Comparison of ENCODE assay signal across 9 cellular contexts in the genomic region with DNA sequence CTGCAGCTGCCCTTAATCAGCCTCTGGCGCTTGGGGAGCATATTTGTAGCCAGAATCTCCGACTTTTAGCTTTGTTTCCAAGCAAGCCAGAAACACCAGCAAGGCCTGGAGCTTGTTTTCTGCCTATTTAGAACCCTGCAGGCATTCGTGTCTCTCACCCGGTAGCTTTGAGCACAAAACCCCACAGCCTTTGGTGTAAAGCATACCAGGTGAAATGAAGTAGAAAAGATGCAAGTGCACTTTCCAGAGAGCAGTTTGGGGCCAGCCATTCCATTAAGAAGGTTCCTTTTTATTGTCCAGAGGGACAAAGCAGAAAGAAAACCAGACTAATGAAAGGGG. TPM values are rescaled to one million over a fixed set of nuclear protein-coding genes. Genes with fewer than 3 reads are reported as not detected.
A peak's percentile ranks its signal among the peaks of the same experiment; 100 is the strongest.
DNase-seq lines count a peak whose midpoint lies in the region; ATAC-seq, FAIRE-seq and TF ChIP-seq lines count a peak whose summit lies in the region.
"Had no signal": no experiment of that assay in that cellular context is flagged by ENCODE, and none has a peak within 500 bp of the region (broad histone marks: within the 10 kb centered on the region; RNA-seq: fewer than 3 reads in every experiment).

No MANE protein-coding gene starts in this region.

- H3K79me2 ChIP-seq in Karpas-422 (ENCODE audit: low read length) (peaks cover 43% of the 10 kb centered on the region), H1 (ENCODE audit: control insufficient read depth in 1 of 2, insufficient read depth in 2 of 2, low read length in 2 of 2) (peaks cover 0 to 5% of the 10 kb centered on the region in 2 experiments; a peak in 1 of 4 replicates), parathyroid adenoma (peaks cover 8% of the 10 kb centered on the region)

- peaks cover 12% of the 10 kb centered on the region for H3K23me2 ChIP-seq in H1 (ENCODE audit: low read depth, low read length)

- no peaks in the 10 kb centered on the region for H3K9me2 ChIP-seq in Karpas-422 (replicated peaks; ENCODE audit: insufficient read depth, low read length)

- TF ChIP-seq CTCF in H1 (IDR thresholded peaks at IDR 0.05; ENCODE audit: control extremely low read depth in 1 of 3, insufficient read depth in 1 of 3, low read depth in 1 of 3, low read length in 3 of 3) (no peak), parathyroid adenoma (IDR thresholded peaks at IDR 0.05) (no peak)

- H3K27me3 ChIP-seq in Karpas-422 (ENCODE audit: low read length): no peaks in the 10 kb centered on the region
- H3K27me3 ChIP-seq in H1 (replicated peaks in 1 of 4; ENCODE audit: control insufficient read depth in 3 of 4, extremely low read depth in 1 of 4, insufficient read depth in 3 of 4, low read length in 3 of 4): peaks cover 9 to 19% (median 14%) of the 10 kb centered on the region in 4 experiments
- H3K27me3 ChIP-seq in parathyroid adenoma (ENCODE audit: control insufficient read depth, insufficient read depth, low read length): no peaks in the 10 kb centered on the region

- H3K56ac ChIP-seq in H1 (replicated peaks; ENCODE audit: insufficient read length, low read depth, low read length): no peak overlapping the region

- H3K4me2 ChIP-seq in Karpas-422 (ENCODE audit: low read depth, low read length, poor library complexity, severe bottlenecking): peak overlapping the region; percentile 68
- peak overlapping the region; percentile 83 to 93 for H3K4me2 ChIP-seq in H1 (ENCODE audit: insufficient read depth in 1 of 2, low read depth in 2 of 2, low read length in 2 of 2)
- H3K4me2 ChIP-seq in parathyroid adenoma (ENCODE audit: low read length): peak overlapping the region; percentile 79

- in situ Hi-C loops in ACHN (cut with HindIII; ENCODE audit: low pct_ligation_motif_present, low pct_unique_long_range_greater_than_20kb, low sequenced_read_pairs): no loop called here

- peak overlapping the region; percentile 34 for H3K18ac ChIP-seq in H1 (ENCODE audit: extremely low read depth, low read length)

- DNase-seq in Karpas-422: no peak
- no peak for DNase-seq in H1 (ENCODE audit: low read depth in 1 of 2, low spot score in 2 of 2)
- DNase-seq in GF-D8 (lab: John Stamatoyannopoulos, UW): no peak
- DNase-seq in ACHN: no peak
- DNase-seq in iPS-NIHi7 (ENCODE audit: extremely low spot score): no peak

- H4K20me1 ChIP-seq in Karpas-422 (ENCODE audit: insufficient read depth, low read depth, low read length): no peaks in the 10 kb centered on the region
- peaks cover 0 to 7% of the 10 kb centered on the region in 2 experiments for H4K20me1 ChIP-seq in H1 (replicated peaks in 1 of 2; ENCODE audit: control insufficient read depth in 1 of 2, insufficient read depth in 2 of 2, low read length in 2 of 2)

- no peak overlapping the region for H2BK12ac ChIP-seq in H1 (ENCODE audit: low read depth, low read length)

- FAIRE-seq in H1 (lab: Jason Lieb, UNC): no peak
- FAIRE-seq: TTC549 had no signal

- peak overlapping the region; percentile 3 for H2BK120ac ChIP-seq in H1 (replicated peaks; ENCODE audit: low read depth, low read length)

- no peak for TF ChIP-seq EP300 in H1 (IDR thresholded peaks at IDR 0.05; ENCODE audit: borderline replicate concordance in 1 of 2, low read depth in 2 of 2, low read length in 2 of 2)

- H3K9me3 ChIP-seq in Karpas-422 (ENCODE audit: low read length): no peaks in the 10 kb centered on the region
- peaks cover 5 to 9% of the 10 kb centered on the region in 2 experiments; a peak in 3 of 4 replicates for H3K9me3 ChIP-seq in H1 (ENCODE audit: insufficient read depth in 2 of 2, low read depth in 1 of 2, low read length in 1 of 2)
- no peaks in the 10 kb centered on the region for H3K9me3 ChIP-seq in parathyroid adenoma (ENCODE audit: control insufficient read depth, low read length)

- peak; percentile 4 for ATAC-seq in GM18519 (IDR thresholded peaks at IDR 0.05; ENCODE audit: low FRiP score, unreplicated experiment)
- ATAC-seq in HG02798 (IDR thresholded peaks at IDR 0.05; ENCODE audit: poor library complexity, unreplicated experiment): no peak

- H2BK20ac ChIP-seq in H1 (ENCODE audit: low read length): no peak overlapping the region

- no peak for TF ChIP-seq RAD21 in H1 (IDR thresholded peaks at IDR 0.05 in 1 of 2, conservative IDR thresholded peaks at IDR 0.05 in 1 of 2; ENCODE audit: low read depth in 2 of 2, low read length in 2 of 2)

- CTCF ChIA-PET in H1 (lab: Charles Lee; ENCODE audit: partially characterized antibody): interaction anchor here (0.9 kb wide), 1 partner anchor 14 kb away, joined by 3 read pairs; no protein-coding TSS in a partner anchor

- POLR2A ChIA-PET in H1 (lab: Charles Lee; ENCODE audit: partially characterized antibody): interaction anchor here (2.3 kb wide), 1 partner anchor 13 kb away, joined by 8 read pairs; no protein-coding TSS in a partner anchor

- peak overlapping the region; percentile 95 for H2BK5ac ChIP-seq in H1 (ENCODE audit: low read depth, low read length)

- no peak overlapping the region for H3K23ac ChIP-seq in H1 (ENCODE audit: insufficient read length)

- H3K27ac ChIP-seq in Karpas-422 (ENCODE audit: low read length) (peak overlapping the region; percentile 80), H1 (ENCODE audit: low read depth, low read length) (peak overlapping the region; percentile 72; the same call in 1 of the 2 replicates), parathyroid adenoma (peak overlapping the region; percentile 99)

- no peak overlapping the region for H3K14ac ChIP-seq in H1 (ENCODE audit: insufficient read length)

- no peak overlapping the region for H4K91ac ChIP-seq in H1 (replicated peaks; ENCODE audit: insufficient read length, low read length)

- no peak overlapping the region for H4K8ac ChIP-seq in H1 (ENCODE audit: extremely low read depth, insufficient read depth, low read length)

- no peak for TF ChIP-seq POLR2A in H1 (IDR thresholded peaks at IDR 0.05; ENCODE audit: control extremely low read depth in 1 of 2, low read depth in 2 of 2, low read length in 2 of 2)

- H3K79me1 ChIP-seq in H1 (ENCODE audit: low read depth, low read length): no peaks in the 10 kb centered on the region

- H3K4me3 ChIP-seq in Karpas-422 (ENCODE audit: low read length) (peak overlapping the region; percentile 71), H1 (ENCODE audit: extremely low read depth in 1 of 4, insufficient read depth in 2 of 4, low read depth in 3 of 4, low read length in 4 of 4) (peak overlapping the region; percentile 61 to 88 (median 75)), parathyroid adenoma (ENCODE audit: low read depth, low read length) (peak overlapping the region; percentile 67)

- H2AK5ac ChIP-seq in H1 (ENCODE audit: low read depth, low read length): no peak overlapping the region

- WGBS in H1 (ENCODE audit: extremely low coverage in 1 of 2, insufficient coverage in 1 of 2, insufficient read length in 1 of 2, insufficient replicate concordance in 2 of 2, low coverage in 1 of 2, low lambda C conversion rate in 2 of 2, missing lambda C conversion rate in 1 of 2), 2 experiments: 10% methylated on average over 4 of the region's 4 CpGs; no CpG with 5 or more reads in 1 of the 2 experiments

- H3K36me3 ChIP-seq in Karpas-422 (ENCODE audit: insufficient read depth, low read length): peaks cover 24% of the 10 kb centered on the region; the same call in 1 of the 2 replicates
- peaks cover 0 to 17% (median 7%) of the 10 kb centered on the region in 4 experiments; a peak in 4 of 8 replicates for H3K36me3 ChIP-seq in H1 (ENCODE audit: control insufficient read depth in 2 of 4, insufficient read depth in 4 of 4, low read length in 3 of 4)
- no peaks in the 10 kb centered on the region for H3K36me3 ChIP-seq in parathyroid adenoma (ENCODE audit: control insufficient read depth, insufficient read depth, low read length)

- no peak overlapping the region for H4K5ac ChIP-seq in H1 (ENCODE audit: insufficient read length, low read depth, low read length)

- H3K9ac ChIP-seq in Karpas-422 (ENCODE audit: low read length) (peak overlapping the region; percentile 80), H1 (replicated peaks in 1 of 4; ENCODE audit: extremely low read depth in 1 of 4, low read depth in 3 of 4, low read length in 3 of 4) (peak overlapping the region in 3 of 4 experiments; percentile 78 to 83 (median 82); a peak in 5 of 7 replicates), parathyroid adenoma (peak overlapping the region; percentile 82)

- peaks cover 52% of the 10 kb centered on the region for H3K4me1 ChIP-seq in Karpas-422 (ENCODE audit: low read length)
- peaks cover 0 to 6% (median 2%) of the 10 kb centered on the region in 4 experiments; a peak in 4 of 7 replicates for H3K4me1 ChIP-seq in H1 (replicated peaks in 1 of 4; ENCODE audit: control insufficient read depth in 3 of 4, insufficient read depth in 4 of 4, low read length in 3 of 4)
- peaks cover 5% of the 10 kb centered on the region for H3K4me1 ChIP-seq in parathyroid adenoma

- no peak overlapping the region for H3K4ac ChIP-seq in H1 (replicated peaks; ENCODE audit: insufficient read length, low read depth, low read length)

- H2BK15ac ChIP-seq in H1 (ENCODE audit: low read length): no peak overlapping the region

- H2AFZ ChIP-seq in Karpas-422 (ENCODE audit: low read length) (peak overlapping the region; percentile 73; the same call in 1 of the 2 replicates), H1 (ENCODE audit: low read length) (peak overlapping the region; percentile 95), parathyroid adenoma (peak overlapping the region; percentile 94)

RNA-seq across cellular contexts. Expression of a gene that starts 0.7 kb away (rescaled TPM):
- total RNA-seq in Karpas-422 (2014; rRNA removed; shearing (Covaris generic); ENCODE audit: low replicate concordance): 12.0 and 16.4 TPM in 2 replicates
- total RNA-seq in H1 (2021; fragmentation: NEBNext Ultra II Directional; extraction: Animal tissue kit (Norgen Biotek cat#: 25700)): 24.7 and 28.5 TPM in 2 replicates
- polyA plus RNA-seq in H1 (2011; rRNA removed): 2.8 and 5.4 TPM in 2 replicates
- polyA plus RNA-seq in H1 (2011; cell fraction: cytosol; rRNA removed): 5.9 TPM
- 3.6 TPM for polyA plus RNA-seq in H1 (2011; cell fraction: nucleus; rRNA removed)
- polyA plus RNA-seq in H1 (2012, experiment 1 of 2): 6.4 to 9.2 TPM (median 7.3 TPM) in 4 replicates
- 0.73 TPM for polyA plus RNA-seq in H1 (2012, experiment 2 of 2)
- polyA plus RNA-seq in H1 (2013, experiment 1 of 2): 19.2 TPM
- 18.7 TPM for polyA plus RNA-seq in H1 (2013, experiment 2 of 2)
- polyA minus RNA-seq in H1 (2011; rRNA and poly(A)+ RNA removed): 7.6 and 9.2 TPM in 2 replicates
- polyA minus RNA-seq in H1 (2011; cell fraction: cytosol; rRNA and poly(A)+ RNA removed): 6.1 TPM
- 15.3 TPM for polyA minus RNA-seq in H1 (2011; cell fraction: nucleus; rRNA and poly(A)+ RNA removed)

RNA-seq across cellular contexts. Expression of a gene that starts 0.8 kb away (rescaled TPM):
- total RNA-seq in Karpas-422 (2014; rRNA removed; shearing (Covaris generic); ENCODE audit: low replicate concordance): 4.2 and 7.0 TPM in 2 replicates
- total RNA-seq in H1 (2021; fragmentation: NEBNext Ultra II Directional; extraction: Animal tissue kit (Norgen Biotek cat#: 25700)): 3.5 and 3.9 TPM in 2 replicates
- polyA plus RNA-seq in H1 (2011; rRNA removed): 1.3 and 1.4 TPM in 2 replicates
- polyA plus RNA-seq in H1 (2011; cell fraction: cytosol; rRNA removed): 1.1 TPM
- 1.1 TPM for polyA plus RNA-seq in H1 (2011; cell fraction: nucleus; rRNA removed)
- polyA plus RNA-seq in H1 (2012, experiment 1 of 2): 1.2 to 1.8 TPM (median 1.3 TPM) in 4 replicates
- 1.1 TPM for polyA plus RNA-seq in H1 (2012, experiment 2 of 2)
- 1.8 TPM for polyA plus RNA-seq in H1 (2013, experiment 1 of 2)
- 1.7 TPM for polyA plus RNA-seq in H1 (2013, experiment 2 of 2)
- polyA minus RNA-seq in H1 (2011; rRNA and poly(A)+ RNA removed): 1.5 and 1.6 TPM in 2 replicates
- 2.1 TPM for polyA minus RNA-seq in H1 (2011; cell fraction: cytosol; rRNA and poly(A)+ RNA removed)
- polyA minus RNA-seq in H1 (2011; cell fraction: nucleus; rRNA and poly(A)+ RNA removed): 3.4 TPM

RNA-seq across cellular contexts. Expression of a gene that starts 7.5 kb away (rescaled TPM):
- total RNA-seq in Karpas-422 (2014; rRNA removed; shearing (Covaris generic); ENCODE audit: low replicate concordance): 1.1 and 6.6 TPM in 2 replicates
- total RNA-seq in H1 (2021; fragmentation: NEBNext Ultra II Directional; extraction: Animal tissue kit (Norgen Biotek cat#: 25700)): 0.50 and 0.69 TPM in 2 replicates
- polyA plus RNA-seq in H1 (2011; rRNA removed): 0.02 TPM in 2 replicates
- 0.14 TPM for polyA plus RNA-seq in H1 (2011; cell fraction: cytosol; rRNA removed)
- polyA plus RNA-seq in H1 (2011; cell fraction: nucleus; rRNA removed): 0.16 TPM
- polyA plus RNA-seq in H1 (2012, experiment 1 of 2): 0.13 TPM in 1 of 4 replicates, not detected in the others
- not detected for polyA plus RNA-seq in H1 (2012, experiment 2 of 2)
- 0.36 TPM for polyA plus RNA-seq in H1 (2013, experiment 1 of 2)
- 0.33 TPM for polyA plus RNA-seq in H1 (2013, experiment 2 of 2)
- not detected in 2 replicates for polyA minus RNA-seq in H1 (2011; rRNA and poly(A)+ RNA removed)
- not detected for polyA minus RNA-seq in H1 (2011; cell fraction: cytosol; rRNA and poly(A)+ RNA removed)
- polyA minus RNA-seq in H1 (2011; cell fraction: nucleus; rRNA and poly(A)+ RNA removed): 0.10 TPM

RNA-seq across cellular contexts. Expression of a gene that starts 17.3 kb away (rescaled TPM):
- total RNA-seq in Karpas-422 (2014; rRNA removed; shearing (Covaris generic); ENCODE audit: low replicate concordance): 0.22 TPM in 1 of 2 replicates, not detected in the other
- total RNA-seq in H1 (2021; fragmentation: NEBNext Ultra II Directional; extraction: Animal tissue kit (Norgen Biotek cat#: 25700)): 1.7 and 2.3 TPM in 2 replicates
- 0.78 and 1.5 TPM in 2 replicates for polyA plus RNA-seq in H1 (2011; rRNA removed)
- polyA plus RNA-seq in H1 (2011; cell fraction: cytosol; rRNA removed): 2.0 TPM
- polyA plus RNA-seq in H1 (2011; cell fraction: nucleus; rRNA removed): 2.0 TPM
- 1.1 to 1.9 TPM (median 1.5 TPM) in 4 replicates for polyA plus RNA-seq in H1 (2012, experiment 1 of 2)
- polyA plus RNA-seq in H1 (2012, experiment 2 of 2): 0.39 TPM
- 1.3 TPM for polyA plus RNA-seq in H1 (2013, experiment 1 of 2)
- polyA plus RNA-seq in H1 (2013, experiment 2 of 2): 1.3 TPM
- 2.7 and 3.2 TPM in 2 replicates for polyA minus RNA-seq in H1 (2011; rRNA and poly(A)+ RNA removed)
- polyA minus RNA-seq in H1 (2011; cell fraction: cytosol; rRNA and poly(A)+ RNA removed): 1.5 TPM
- polyA minus RNA-seq in H1 (2011; cell fraction: nucleus; rRNA and poly(A)+ RNA removed): 2.3 TPM
